Comparison of ENCODE assay signal across 11 cellular contexts in the genomic region with DNA sequence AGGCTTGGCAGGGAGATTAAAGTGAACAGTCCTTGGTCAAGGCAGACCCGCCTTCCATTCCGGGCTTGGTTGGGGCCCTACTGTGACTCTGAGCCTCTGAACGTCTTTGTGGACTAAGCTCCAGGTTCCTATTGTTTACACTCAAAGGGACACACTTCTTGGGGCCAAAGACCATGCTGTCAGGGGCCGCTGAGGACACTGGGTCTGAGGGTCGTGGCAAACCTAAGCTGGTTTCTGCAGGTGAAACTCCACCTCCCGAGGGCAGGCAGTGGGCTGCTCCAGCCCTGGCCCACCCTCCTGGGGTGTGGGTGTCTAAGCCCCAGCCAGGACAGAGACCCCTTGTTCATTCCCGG. TPM values are rescaled to one million over a fixed set of nuclear protein-coding genes. Genes with fewer than 3 reads are reported as not detected.
DNase-seq lines count a peak whose midpoint lies in the region; ATAC-seq and TF ChIP-seq lines count a peak whose summit lies in the region.
"Had no signal": no experiment of that assay in that cellular context is flagged by ENCODE, and none has a peak within 500 bp of the region (broad histone marks: within the 10 kb centered on the region; RNA-seq: fewer than 3 reads in every experiment).

No MANE protein-coding gene starts in this region.

- no peak for TF ChIP-seq EP300 in transverse colon (IDR thresholded peaks at IDR 0.05; ENCODE audit: low read depth)

- no peaks in the 10 kb centered on the region for H3K27me3 ChIP-seq in cardiac muscle cell
- no peaks in the 10 kb centered on the region for H3K27me3 ChIP-seq in transverse colon

- TF ChIP-seq CTCF in cardiac muscle cell (IDR thresholded peaks at IDR 0.05; ENCODE audit: low read depth, low read length) (no peak), transverse colon (IDR thresholded peaks at IDR 0.05) (no peak)

- peaks cover 33% of the 10 kb centered on the region for H3K4me1 Mint-ChIP-seq in activated naive CD8-positive, alpha-beta T cell (ENCODE audit: low read depth)
- peaks cover 60% of the 10 kb centered on the region in 2 donors for H3K4me1 Mint-ChIP-seq in immature natural killer cell

- peaks cover 2% of the 10 kb centered on the region for H3K36me3 Mint-ChIP-seq in activated naive CD8-positive, alpha-beta T cell
- H3K36me3 Mint-ChIP-seq in immature natural killer cell, result peaks cover 4 to 6% (median 4%) of the 10 kb centered on the region in 3 donors

- peaks cover 8% of the 10 kb centered on the region for H3K4me1 ChIP-seq in cardiac muscle cell (ENCODE audit: low read depth)
- H3K4me1 ChIP-seq in transverse colon, result peaks cover 29 to 71% (median 57%) of the 10 kb centered on the region in 4 donors

- H3K27ac ChIP-seq in cardiac muscle cell, result peak overlapping the region; percentile 71
- H3K27ac ChIP-seq in transverse colon, result peak overlapping the region; percentile 61 to 86 (median 82)

- no peak overlapping the region for H3K4me3 ChIP-seq in cardiac muscle cell
- H3K4me3 ChIP-seq in transverse colon, result no peak overlapping the region

- ATAC-seq in Right ventricle myocardium inferior (no peak), HG02642 (IDR thresholded peaks at IDR 0.05; ENCODE audit: poor library complexity, unreplicated experiment) (no peak)
- ATAC-seq: stimulated activated memory B cell treated with anti-CD40 and anti-IgM and Interleukin-4, amounts not matched to agents 10 μg/mL and 1 μg/mL and 100 μg/mL, for 72 hours had no signal

- H3K27me3 Mint-ChIP-seq in activated naive CD8-positive, alpha-beta T cell, result no peaks in the 10 kb centered on the region
- H3K27me3 Mint-ChIP-seq in immature natural killer cell (ENCODE audit: low read depth in 3 of 3), result peaks cover 21 to 30% (median 24%) of the 10 kb centered on the region in 3 donors
- H3K27me3 Mint-ChIP-seq: stimulated activated memory B cell treated with anti-CD40 and anti-IgM and Interleukin-4, amounts not matched to agents 10 μg/mL and 1 μg/mL and 100 μg/mL, for 72 hours had no signal

- intact Hi-C loops in Right ventricle myocardium inferior (cut with DNase I), result no loop called here
- intact Hi-C loops in transverse colon (cut with DNase I; ENCODE audit: low total_unique reads), result loop anchor here (5.0 kb wide), 1 partner anchor 41 kb away; a partner anchor contains a TSS

- no peak for DNase-seq in cardiac muscle cell (ENCODE audit: low read depth in 1 of 2, low spot score in 1 of 2)
- no peak for DNase-seq in Right ventricle myocardium inferior (ENCODE audit: missing footprints)
- no peak for DNase-seq in immature natural killer cell
- no peak for DNase-seq in transverse colon
- DNase-seq in SW480 (ENCODE audit: low spot score), result no peak
- no peak for DNase-seq in NCI-H1436 treated with DMSO at 0.1 percent for 48 hours (lab: John Stamatoyannopoulos, UW)
- DNase-seq: midbrain, SIG-M5 had no signal

- no peaks in the 10 kb centered on the region for H3K9me3 Mint-ChIP-seq in activated naive CD8-positive, alpha-beta T cell (ENCODE audit: low read depth)
- H3K9me3 Mint-ChIP-seq in immature natural killer cell, result no peaks in the 10 kb centered on the region
- H3K9me3 Mint-ChIP-seq: stimulated activated memory B cell treated with anti-CD40 and anti-IgM and Interleukin-4, amounts not matched to agents 10 μg/mL and 1 μg/mL and 100 μg/mL, for 72 hours had no signal

- in situ Hi-C loops in transverse colon (cut with MboI; ENCODE audit: low pct_ligation_motif_present in 1 of 4, low pct_unique_long_range_greater_than_20kb in 1 of 4, low sequenced_read_pairs in 3 of 4), result no loop called here

- peaks cover 21% of the 10 kb centered on the region for H3K36me3 ChIP-seq in cardiac muscle cell
- H3K36me3 ChIP-seq in transverse colon, result peaks cover 0 to 12% (median 4%) of the 10 kb centered on the region in 4 donors

- H3K9me3 ChIP-seq in cardiac muscle cell (ENCODE audit: low read depth) (no peaks in the 10 kb centered on the region), transverse colon (no peaks in the 10 kb centered on the region)

- no peak overlapping the region for H3K4me3 Mint-ChIP-seq in activated naive CD8-positive, alpha-beta T cell
- H3K4me3 Mint-ChIP-seq in immature natural killer cell, result peak overlapping the region; percentile 70 to 87 (median 76)
- H3K4me3 Mint-ChIP-seq: stimulated activated memory B cell treated with anti-CD40 and anti-IgM and Interleukin-4, amounts not matched to agents 10 μg/mL and 1 μg/mL and 100 μg/mL, for 72 hours had no signal

- TF ChIP-seq POLR2A in transverse colon (IDR thresholded peaks at IDR 0.05), result no peak

- 87% methylated on average over 7 of the region's 7 CpGs; no CpG with 5 or more reads in 1 of the 2 donors for WGBS in transverse colon (ENCODE audit: low coverage in 1 of 2), 2 donors

- peak overlapping the region; percentile 96 for H3K27ac Mint-ChIP-seq in activated naive CD8-positive, alpha-beta T cell
- peak overlapping the region; percentile 95 to 100 (median 98) for H3K27ac Mint-ChIP-seq in immature natural killer cell
- H3K27ac Mint-ChIP-seq: stimulated activated memory B cell treated with anti-CD40 and anti-IgM and Interleukin-4, amounts not matched to agents 10 μg/mL and 1 μg/mL and 100 μg/mL, for 72 hours had no signal

RNA-seq across cellular contexts. Expression of a gene that starts 43.1 kb away (rescaled TPM):
- total RNA-seq in cardiac muscle cell (231 and 335 TPM in 2 replicates), Right ventricle myocardium inferior (865 TPM), transverse colon (100 to 1,000 TPM; 280 to 589 (median 373) TPM)
- polyA plus RNA-seq in cardiac muscle cell (629 and 743 TPM in 2 replicates), immature natural killer cell (100 to 1,000 TPM; 157 to 226 (median 225) TPM)
